Comparison of ENCODE assay signal across 8 cellular contexts in genomic region chr2:240820607-240821428, GRCh38. TPM values are rescaled to one million over a fixed set of nuclear protein-coding genes. Genes with fewer than 3 reads are reported as not detected.
DNase-seq lines count a peak whose midpoint lies in the region; ATAC-seq, FAIRE-seq and TF ChIP-seq lines count a peak whose summit lies in the region.

No MANE protein-coding gene starts in this region.

- FAIRE-seq in HepG2 (lab: Jason Lieb, UNC): no peak

- TF ChIP-seq EP300 in HepG2 (IDR thresholded peaks at IDR 0.05; ENCODE audit: low read depth in 2 of 2, low read length in 2 of 2) (no peak), HepG2 (CRISPR knock-in tag; IDR thresholded peaks at IDR 0.05; ENCODE audit: borderline replicate concordance) (no peak)

- H3K4me3 Mint-ChIP-seq in activated T-helper 2 cell treated with anti-CD3 and anti-CD28 coated beads, Interferon-gamma antibody, Interleukin-2, Interleukin-4, amounts not matched to agents 10 μg/mL and 5 μg/mL and 100 μg/mL, durations not matched to agents 14 hours and 24 hours and 36 hours (ENCODE audit: low read depth): peak overlapping the region; percentile 33

- peaks cover 36% of the 10 kb centered on the region for H4K20me1 ChIP-seq in BLaER1
- no peaks in the 10 kb centered on the region; the same call in 1 of the 2 replicates for H4K20me1 ChIP-seq in HepG2 (ENCODE audit: insufficient read depth, low read length)

- no peak for TF ChIP-seq POLR2A in HepG2 (IDR thresholded peaks at IDR 0.05; ENCODE audit: insufficient read depth in 1 of 2, low read depth in 2 of 2, low read length in 2 of 2)

- whole genome bisulfite sequencing in HepG2 (ENCODE audit: low lambda C conversion rate): 7% methylated on average over 42 of the region's 64 CpGs

- H3K4me3 ChIP-seq in BLaER1 (peak overlapping the region; percentile 53), HepG2 (replicated peaks in 1 of 3; ENCODE audit: insufficient read depth in 1 of 3, low read depth in 2 of 3, low read length in 3 of 3) (no peak overlapping the region; a peak in 1 of 6 replicates)

- BruUV-seq in HepG2 (replicated peaks; lab: Mats Ljungman, UMichigan): no TSS peak

- in situ Hi-C loops in HepG2 (cut with HindIII; ENCODE audit: extremely low pct_ligation_motif_present, low pct_unique_long_range_greater_than_20kb) (no loop called here), GM13977 (cut with MboI; ENCODE audit: low pct_unique_long_range_greater_than_20kb, low sequenced_read_pairs, unreplicated experiment) (no loop called here)

- no peaks in the 10 kb centered on the region for H3K79me2 ChIP-seq in HepG2 (ENCODE audit: insufficient read depth, low read length)

- TF ChIP-seq CTCF in HepG2 (CRISPR knock-in tag; IDR thresholded peaks at IDR 0.05) (no peak), GM10248 (IDR thresholded peaks at IDR 0.05; ENCODE audit: control extremely low read depth, extremely low read depth, low read depth, missing control alignments) (no peak), GM13977 (IDR thresholded peaks at IDR 0.05; ENCODE audit: extremely low read depth, insufficient read depth, missing control alignments) (no peak)

- no peaks in the 10 kb centered on the region for H3K9me3 Mint-ChIP-seq in activated T-helper 2 cell treated with anti-CD3 and anti-CD28 coated beads, Interferon-gamma antibody, Interleukin-2, Interleukin-4, amounts not matched to agents 10 μg/mL and 5 μg/mL and 100 μg/mL, durations not matched to agents 14 hours and 24 hours and 36 hours

- intact Hi-C loops in activated T-helper 2 cell treated with anti-CD3 and anti-CD28 coated beads, Interferon-gamma antibody, Interleukin-2, Interleukin-4, amounts not matched to agents 10 μg/mL and 5 μg/mL and 100 μg/mL, durations not matched to agents 14 hours and 24 hours and 36 hours (cut with micrococcal nuclease): no loop called here
- intact Hi-C loops in HepG2 (cut with micrococcal nuclease; ENCODE audit: unreplicated experiment): no loop called here

- TF ChIP-seq RAD21 in HepG2 (CRISPR knock-in tag; IDR thresholded peaks at IDR 0.05): no peak

- DNase-seq in NCI-H146 (lab: John Stamatoyannopoulos, UW) (peak; percentile 95), HepG2 (ENCODE audit: low spot score) (no peak), GM10248 (ENCODE audit: extremely low spot score) (no peak), GM13977 (ENCODE audit: low spot score) (no peak), SW 1271 (lab: John Stamatoyannopoulos, UW) (no peak)
- DNase-seq in activated T-helper 2 cell treated with anti-CD3 and anti-CD28 coated beads, Interferon-gamma antibody, Interleukin-2, Interleukin-4, amounts not matched to agents 10 μg/mL and 5 μg/mL and 100 μg/mL, durations not matched to agents 14 hours and 24 hours and 36 hours (ENCODE audit: low spot score): no peak

- no peak overlapping the region for H3K9ac ChIP-seq in BLaER1
- H3K9ac ChIP-seq in HepG2 (ENCODE audit: insufficient read depth, low read depth, low read length): no peak overlapping the region

- ATAC-seq in HepG2 (peak; percentile 57), HG02981 (IDR thresholded peaks at IDR 0.05; ENCODE audit: unreplicated experiment) (no peak)

- no peaks in the 10 kb centered on the region for H3K36me3 Mint-ChIP-seq in activated T-helper 2 cell treated with anti-CD3 and anti-CD28 coated beads, Interferon-gamma antibody, Interleukin-2, Interleukin-4, amounts not matched to agents 10 μg/mL and 5 μg/mL and 100 μg/mL, durations not matched to agents 14 hours and 24 hours and 36 hours (ENCODE audit: low read depth)

- no peak overlapping the region for H3K27ac ChIP-seq in BLaER1
- H3K27ac ChIP-seq in HepG2 (ENCODE audit: extremely low read length, insufficient read depth, low read length): no peak overlapping the region

- H3K4me1 ChIP-seq in BLaER1 (peaks cover 19% of the 10 kb centered on the region), HepG2 (ENCODE audit: insufficient read depth, low read length) (no peaks in the 10 kb centered on the region)

- POLR2A ChIA-PET in HepG2 (lab: Yijun Ruan, JAX) (no interaction called here), GM10248 (lab: Yijun Ruan, JAX) (interaction anchor here (0.6 kb wide), 1 partner anchor 29 kb away, joined by 4 read pairs; no protein-coding TSS in a partner anchor)

- H3K4me1 Mint-ChIP-seq in activated T-helper 2 cell treated with anti-CD3 and anti-CD28 coated beads, Interferon-gamma antibody, Interleukin-2, Interleukin-4, amounts not matched to agents 10 μg/mL and 5 μg/mL and 100 μg/mL, durations not matched to agents 14 hours and 24 hours and 36 hours (ENCODE audit: low read depth): peaks cover 4% of the 10 kb centered on the region

- H3K36me3 ChIP-seq in BLaER1: no peaks in the 10 kb centered on the region
- no peaks in the 10 kb centered on the region for H3K36me3 ChIP-seq in HepG2 (replicated peaks in 1 of 2; ENCODE audit: control insufficient read depth in 1 of 2, insufficient read depth in 2 of 2, low read length in 2 of 2)

- H3K27me3 Mint-ChIP-seq in activated T-helper 2 cell treated with anti-CD3 and anti-CD28 coated beads, Interferon-gamma antibody, Interleukin-2, Interleukin-4, amounts not matched to agents 10 μg/mL and 5 μg/mL and 100 μg/mL, durations not matched to agents 14 hours and 24 hours and 36 hours (ENCODE audit: low read depth): peaks cover 53% of the 10 kb centered on the region

- H3K4me2 ChIP-seq in BLaER1 (peak overlapping the region; percentile 65), HepG2 (ENCODE audit: low read depth, low read length) (no peak overlapping the region)

- no peak overlapping the region for H2AFZ ChIP-seq in HepG2 (ENCODE audit: low read length)

- CTCF ChIA-PET in HepG2 (lab: Yijun Ruan, JAX; ENCODE audit: low intra/inter-chr PET ratio, low total read pairs): no interaction called here
- CTCF ChIA-PET in GM10248 (lab: Yijun Ruan, JAX): interaction anchor here (1.8 kb wide), 1 partner anchor 20 kb away, joined by 3 read pairs; no protein-coding TSS in a partner anchor

- H3K27ac Mint-ChIP-seq in activated T-helper 2 cell treated with anti-CD3 and anti-CD28 coated beads, Interferon-gamma antibody, Interleukin-2, Interleukin-4, amounts not matched to agents 10 μg/mL and 5 μg/mL and 100 μg/mL, durations not matched to agents 14 hours and 24 hours and 36 hours: no peak overlapping the region

- peaks cover 85% of the 10 kb centered on the region for H3K27me3 ChIP-seq in BLaER1
- H3K27me3 ChIP-seq in HepG2 (ENCODE audit: control insufficient read depth in 1 of 2, insufficient read depth in 2 of 2, low read length in 2 of 2): peaks cover 26 to 81% of the 10 kb centered on the region in 2 experiments; a peak in 4 of 5 replicates

- peaks cover 20% of the 10 kb centered on the region for H3K9me3 ChIP-seq in BLaER1
- H3K9me3 ChIP-seq in HepG2 (ENCODE audit: low read length): no peaks in the 10 kb centered on the region

RNA-seq across cellular contexts. Expression of gene KIF1A, which starts 0.8 kb away (rescaled TPM):
- 0.97 and 2.2 TPM in 2 replicates for total RNA-seq in activated T-helper 2 cell treated with anti-CD3 and anti-CD28 coated beads, Interferon-gamma antibody, Interleukin-2, Interleukin-4, amounts not matched to agents 10 μg/mL and 5 μg/mL and 100 μg/mL, durations not matched to agents 14 hours and 24 hours and 36 hours
- total RNA-seq in HepG2 (2016; rRNA removed; fragmentation: Illumina TruSeq; extraction: Trizol): 0.24 TPM in 1 of 2 replicates, not detected in the other
- total RNA-seq in HepG2 (2016; cell fraction: cytosol; rRNA removed; fragmentation: Illumina TruSeq; extraction: Trizol; ENCODE audit: low read depth): not detected in 2 replicates
- 0.13 and 0.32 TPM in 2 replicates for total RNA-seq in HepG2 (2016; cell fraction: insoluble cytoplasmic fraction; rRNA removed; fragmentation: Illumina TruSeq; extraction: Trizol)
- not detected in 2 replicates for total RNA-seq in HepG2 (2016; cell fraction: membrane; rRNA removed; fragmentation: Illumina TruSeq; extraction: Trizol)
- not detected in 2 replicates for total RNA-seq in HepG2 (2016; cell fraction: nucleus; rRNA removed; fragmentation: Illumina TruSeq; extraction: Trizol)
- polyA plus RNA-seq in HepG2 (2011; rRNA removed): 0.01 and 0.03 TPM in 2 replicates
- 0.01 TPM in 1 of 2 replicates, not detected in the other for polyA plus RNA-seq in HepG2 (2011; cell fraction: cytosol; rRNA removed)
- polyA plus RNA-seq in HepG2 (2011; cell fraction: nucleus; rRNA removed): 0.19 and 0.21 TPM in 2 replicates
- polyA plus RNA-seq in HepG2 (2012): 0.19 TPM in 1 of 2 replicates, not detected in the other
- polyA plus RNA-seq in HepG2 (2016; cell fraction: cytosol; fragmentation: Illumina TruSeq; extraction: Trizol; ENCODE audit: low read depth): not detected in 2 replicates
- not detected in 2 replicates for polyA plus RNA-seq in HepG2 (2016; cell fraction: insoluble cytoplasmic fraction; fragmentation: Illumina TruSeq; extraction: Trizol; ENCODE audit: low read depth)
- polyA plus RNA-seq in HepG2 (2016; cell fraction: membrane; fragmentation: Illumina TruSeq; extraction: Trizol; ENCODE audit: low read depth): not detected in 2 replicates
- polyA plus RNA-seq in HepG2 (2016; cell fraction: nucleus; fragmentation: Illumina TruSeq; extraction: Trizol; ENCODE audit: insufficient read depth, low read depth): not detected in 2 replicates
- 0.04 and 0.14 TPM in 2 replicates for polyA minus RNA-seq in HepG2 (2011; rRNA and poly(A)+ RNA removed; ENCODE audit: low replicate concordance)
- not detected in 2 replicates for polyA minus RNA-seq in HepG2 (2011; cell fraction: cytosol; rRNA and poly(A)+ RNA removed)
- polyA minus RNA-seq in HepG2 (2011; cell fraction: nucleus; rRNA and poly(A)+ RNA removed): 0.37 TPM in 1 of 2 replicates, not detected in the other

RNA-seq across cellular contexts. Expression of gene AGXT, which starts 47.8 kb away (rescaled TPM):
- total RNA-seq in activated T-helper 2 cell treated with anti-CD3 and anti-CD28 coated beads, Interferon-gamma antibody, Interleukin-2, Interleukin-4, amounts not matched to agents 10 μg/mL and 5 μg/mL and 100 μg/mL, durations not matched to agents 14 hours and 24 hours and 36 hours: not detected in 2 replicates
- total RNA-seq in HepG2 (2016; rRNA removed; fragmentation: Illumina TruSeq; extraction: Trizol): 30.5 and 41.9 TPM in 2 replicates
- total RNA-seq in HepG2 (2016; cell fraction: cytosol; rRNA removed; fragmentation: Illumina TruSeq; extraction: Trizol; ENCODE audit: low read depth): 13.0 and 14.7 TPM in 2 replicates
- 26.6 and 43.3 TPM in 2 replicates for total RNA-seq in HepG2 (2016; cell fraction: insoluble cytoplasmic fraction; rRNA removed; fragmentation: Illumina TruSeq; extraction: Trizol)
- total RNA-seq in HepG2 (2016; cell fraction: membrane; rRNA removed; fragmentation: Illumina TruSeq; extraction: Trizol): 16.6 and 19.6 TPM in 2 replicates
- 38.2 and 44.0 TPM in 2 replicates for total RNA-seq in HepG2 (2016; cell fraction: nucleus; rRNA removed; fragmentation: Illumina TruSeq; extraction: Trizol)
- polyA plus RNA-seq in HepG2 (2011; rRNA removed): 96.1 and 133 TPM in 2 replicates
- polyA plus RNA-seq in HepG2 (2011; cell fraction: cytosol; rRNA removed): 35.6 and 52.0 TPM in 2 replicates
- polyA plus RNA-seq in HepG2 (2011; cell fraction: nucleus; rRNA removed): 938 and 1,041 TPM in 2 replicates
- 57.7 and 74.1 TPM in 2 replicates for polyA plus RNA-seq in HepG2 (2012)
- 16.7 and 17.4 TPM in 2 replicates for polyA plus RNA-seq in HepG2 (2016; cell fraction: cytosol; fragmentation: Illumina TruSeq; extraction: Trizol; ENCODE audit: low read depth)
- polyA plus RNA-seq in HepG2 (2016; cell fraction: insoluble cytoplasmic fraction; fragmentation: Illumina TruSeq; extraction: Trizol; ENCODE audit: low read depth): 26.4 and 36.5 TPM in 2 replicates
- 15.2 and 17.5 TPM in 2 replicates for polyA plus RNA-seq in HepG2 (2016; cell fraction: membrane; fragmentation: Illumina TruSeq; extraction: Trizol; ENCODE audit: low read depth)
- polyA plus RNA-seq in HepG2 (2016; cell fraction: nucleus; fragmentation: Illumina TruSeq; extraction: Trizol; ENCODE audit: insufficient read depth, low read depth): 101 and 109 TPM in 2 replicates
- polyA minus RNA-seq in HepG2 (2011; rRNA and poly(A)+ RNA removed; ENCODE audit: low replicate concordance): 67.0 TPM in 1 of 2 replicates, not detected in the other
- 22.8 and 31.0 TPM in 2 replicates for polyA minus RNA-seq in HepG2 (2011; cell fraction: cytosol; rRNA and poly(A)+ RNA removed)
- polyA minus RNA-seq in HepG2 (2011; cell fraction: nucleus; rRNA and poly(A)+ RNA removed): 64.6 and 66.1 TPM in 2 replicates

Comparison
In these comparisons a context has a peak if more than half of its experiments do, and no peak if none do; other contexts are left out.
1. RNA of gene AGXT, which starts 47.8 kb away (total RNA-seq): 13.0 to 44.0 TPM in HepG2; not detected in activated T-helper 2 cell treated with anti-CD3 and anti-CD28 coated beads, Interferon-gamma antibody, Interleukin-2, Interleukin-4, amounts not matched to agents 10 μg/mL and 5 μg/mL and 100 μg/mL, durations not matched to agents 14 hours and 24 hours and 36 hours; every median in the first group is over 10 times any median in the second.